In the genomic region with DNA sequence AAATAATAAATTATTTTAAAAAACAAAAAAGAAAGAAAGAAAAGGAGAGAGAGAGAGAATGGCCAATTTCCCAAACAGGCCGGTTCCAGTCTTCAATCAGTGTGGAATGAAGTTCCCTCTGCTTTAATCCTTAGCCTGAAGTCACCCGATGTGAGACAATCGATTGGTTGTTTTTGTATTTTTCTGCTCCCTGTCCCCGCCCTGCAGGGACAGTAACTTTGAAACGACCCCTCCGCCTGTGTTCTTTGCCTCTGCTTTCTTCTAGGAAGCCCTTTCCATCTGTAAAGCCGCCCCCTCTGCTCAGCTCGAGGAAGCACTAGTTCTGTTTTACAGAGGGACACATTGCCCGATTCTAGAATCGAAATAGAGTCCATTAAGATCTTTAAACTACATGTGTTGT, we compare ENCODE assay signal across 25 cellular contexts. TPM values are rescaled to one million over a fixed set of nuclear protein-coding genes. Genes with fewer than 3 reads are reported as not detected.
DNase-seq lines count a peak whose midpoint lies in the region; ATAC-seq and TF ChIP-seq lines count a peak whose summit lies in the region.
"Had no signal": no experiment of that assay in that cellular context is flagged by ENCODE, and none has a peak within 500 bp of the region (broad histone marks: within the 10 kb centered on the region; RNA-seq: fewer than 3 reads in every experiment).

No MANE protein-coding gene starts in this region.

- H3K27me3 Mint-ChIP-seq in activated CD8-positive, alpha-beta T cell treated with anti-CD3 and anti-CD28 coated beads for 36 hours: peaks cover 12% of the 10 kb centered on the region
- peaks cover 5% of the 10 kb centered on the region for H3K27me3 Mint-ChIP-seq in activated CD8-positive, alpha-beta T cell treated with anti-CD3 and anti-CD28 coated beads, Interleukin-2, amount 10 ng/mL, durations not matched to agents 7 days and 5 days (ENCODE audit: low read depth)
- peaks cover 26% of the 10 kb centered on the region for H3K27me3 Mint-ChIP-seq in activated naive CD8-positive, alpha-beta T cell treated with anti-CD3 and anti-CD28 coated beads for 36 hours

- H2AFZ ChIP-seq in GM23248 (no peak overlapping the region), osteoblast (ENCODE audit: low read length) (no peak overlapping the region)

- intact Hi-C loops in activated CD8-positive, alpha-beta T cell treated with anti-CD3 and anti-CD28 coated beads for 36 hours (cut with micrococcal nuclease): loop anchor here (5.0 kb wide), 2 partner anchors 449 to 549 kb away; no protein-coding TSS in a partner anchor

- no peaks in the 10 kb centered on the region for H3K4me1 Mint-ChIP-seq in activated CD8-positive, alpha-beta T cell treated with anti-CD3 and anti-CD28 coated beads for 36 hours (ENCODE audit: low read depth)
- no peaks in the 10 kb centered on the region for H3K4me1 Mint-ChIP-seq in activated CD8-positive, alpha-beta T cell treated with anti-CD3 and anti-CD28 coated beads, Interleukin-2, amount 10 ng/mL, durations not matched to agents 7 days and 5 days (ENCODE audit: low read depth)
- no peaks in the 10 kb centered on the region for H3K4me1 Mint-ChIP-seq in activated naive CD8-positive, alpha-beta T cell treated with anti-CD3 and anti-CD28 coated beads for 36 hours

- no peak for TF ChIP-seq CTCF in activated CD8-positive, alpha-beta T cell treated with anti-CD3 and anti-CD28 coated beads for 36 hours (IDR thresholded peaks at IDR 0.05)
- TF ChIP-seq CTCF in osteoblast (IDR thresholded peaks at IDR 0.05; ENCODE audit: extremely low read depth, low read depth, low read length): no peak

- ATAC-seq in activated CD8-positive, alpha-beta T cell treated with anti-CD3 and anti-CD28 coated beads for 36 hours: no peak
- no peak for ATAC-seq in activated CD8-positive, alpha-beta T cell treated with anti-CD3 and anti-CD28 coated beads, Interleukin-2, amount 10 ng/mL, durations not matched to agents 7 days and 5 days
- ATAC-seq in HG03521 (IDR thresholded peaks at IDR 0.05; ENCODE audit: unreplicated experiment): no peak

- CTCF ChIA-PET in activated CD8-positive, alpha-beta T cell treated with anti-CD3 and anti-CD28 coated beads for 36 hours (lab: Charles Lee): interaction anchor here (1.1 kb wide), 1 partner anchor 8 kb away, joined by 3 read pairs; no protein-coding TSS in a partner anchor
- CTCF ChIA-PET in activated CD8-positive, alpha-beta T cell treated with anti-CD3 and anti-CD28 coated beads, Interleukin-2, amount 10 ng/mL, durations not matched to agents 7 days and 5 days (lab: Charles Lee): no interaction called here

- no peak overlapping the region for H3K9ac ChIP-seq in GM23248
- no peak overlapping the region for H3K9ac ChIP-seq in adipocyte (ENCODE audit: low read length)

- peaks cover 2% of the 10 kb centered on the region for H3K9me3 Mint-ChIP-seq in activated CD8-positive, alpha-beta T cell treated with anti-CD3 and anti-CD28 coated beads for 36 hours
- no peaks in the 10 kb centered on the region for H3K9me3 Mint-ChIP-seq in activated CD8-positive, alpha-beta T cell treated with anti-CD3 and anti-CD28 coated beads, Interleukin-2, amount 10 ng/mL, durations not matched to agents 7 days and 5 days (ENCODE audit: insufficient read depth)
- H3K9me3 Mint-ChIP-seq in activated naive CD8-positive, alpha-beta T cell treated with anti-CD3 and anti-CD28 coated beads for 36 hours: no peaks in the 10 kb centered on the region
- H3K9me3 Mint-ChIP-seq: H9, IgD-negative memory B cell had no signal

- WGBS in GM23248 (ENCODE audit: low coverage in 1 of 2, low lambda C conversion rate in 2 of 2, missing lambda C conversion rate in 2 of 2), 2 experiments: 4% methylated on average over 10 of the region's 10 CpGs

- H4K20me1 ChIP-seq in GM23248 (ENCODE audit: insufficient read depth) (no peaks in the 10 kb centered on the region), osteoblast (ENCODE audit: insufficient read depth, low read length) (no peaks in the 10 kb centered on the region)

- H3K9me3 ChIP-seq in GM23248 (ENCODE audit: low read depth): no peaks in the 10 kb centered on the region
- H3K9me3 ChIP-seq in adipocyte (ENCODE audit: control insufficient read depth, low read length): peaks cover 10% of the 10 kb centered on the region
- H3K9me3 ChIP-seq in osteoblast (ENCODE audit: low read depth, low read length): peaks cover 9% of the 10 kb centered on the region
- H3K9me3 ChIP-seq: Peyer's patch had no signal

- POLR2A ChIA-PET in activated CD8-positive, alpha-beta T cell treated with anti-CD3 and anti-CD28 coated beads for 36 hours (lab: Charles Lee): no interaction called here
- POLR2A ChIA-PET in activated CD8-positive, alpha-beta T cell treated with anti-CD3 and anti-CD28 coated beads, Interleukin-2, amount 10 ng/mL, durations not matched to agents 7 days and 5 days (lab: Charles Lee): no interaction called here

- no peaks in the 10 kb centered on the region for H3K36me3 ChIP-seq in GM23248 (ENCODE audit: low read depth)
- H3K36me3 ChIP-seq in adipocyte (ENCODE audit: control insufficient read depth, insufficient read depth, low read length, severe bottlenecking): no peaks in the 10 kb centered on the region
- H3K36me3 ChIP-seq in osteoblast (ENCODE audit: insufficient read depth, low read length): no peaks in the 10 kb centered on the region
- H3K36me3 ChIP-seq: BE2C, Peyer's patch had no signal

- H3K79me2 ChIP-seq in GM23248 (ENCODE audit: insufficient read depth) (no peaks in the 10 kb centered on the region), osteoblast (ENCODE audit: insufficient read depth, low read length) (no peaks in the 10 kb centered on the region)

- H3K27ac ChIP-seq in GM23248 (no peak overlapping the region), osteoblast (ENCODE audit: low read depth, low read length) (no peak overlapping the region)
- H3K27ac ChIP-seq: 22Rv1, Peyer's patch, SK-N-MC had no signal

- no peaks in the 10 kb centered on the region for H3F3A ChIP-seq in GM23248 (ENCODE audit: insufficient read depth)

- DNase-seq in activated CD8-positive, alpha-beta T cell treated with anti-CD3 and anti-CD28 coated beads for 36 hours: no peak
- no peak for DNase-seq in activated CD8-positive, alpha-beta T cell treated with anti-CD3 and anti-CD28 coated beads, Interleukin-2, amount 10 ng/mL, durations not matched to agents 7 days and 5 days
- peak; percentile 7 for DNase-seq in GM23248
- DNase-seq in adipocyte (ENCODE audit: low read depth): peak; percentile 11
- DNase-seq in osteoblast (ENCODE audit: insufficient read length, low spot score, missing footprints): peak; percentile 60
- DNase-seq in activated naive CD8-positive, alpha-beta T cell treated with anti-CD3 and anti-CD28 coated beads for 36 hours: no peak
- no peak for DNase-seq in T-helper 1 cell
- DNase-seq: BE2C, H9, HFFc6, NCI-H1048, NCI-H1417 treated with DMSO at 0.1 percent for 48 hours, NCI-H1694 treated with DMSO at 0.1 percent for 48 hours, NCI-H2081, NCI-H2227 treated with DMSO at 0.1 percent for 48 hours, NCI-H69, Peyer's patch, SIG-M5 had no signal

- in situ Hi-C loops in GM23248 (cut with MboI): loop anchor here (5.0 kb wide), 1 partner anchor 444 kb away; no protein-coding TSS in a partner anchor

- no peak overlapping the region for H3K4me3 ChIP-seq in GM23248
- H3K4me3 ChIP-seq in adipocyte (ENCODE audit: low read length): no peak overlapping the region
- no peak overlapping the region for H3K4me3 ChIP-seq in osteoblast (ENCODE audit: insufficient read depth, low read length)
- H3K4me3 ChIP-seq: Peyer's patch, SK-N-MC had no signal

- H3K27me3 ChIP-seq in GM23248 (replicated peaks; ENCODE audit: insufficient read depth): peaks cover 38% of the 10 kb centered on the region
- H3K27me3 ChIP-seq in adipocyte (replicated peaks; ENCODE audit: control insufficient read depth, insufficient read depth, low read length): peaks cover 72% of the 10 kb centered on the region
- peaks cover 40% of the 10 kb centered on the region for H3K27me3 ChIP-seq in osteoblast (ENCODE audit: insufficient read depth, low read length)
- H3K27me3 ChIP-seq: Peyer's patch had no signal

- H3K9me2 ChIP-seq in GM23248 (ENCODE audit: insufficient read depth): no peaks in the 10 kb centered on the region

- no peaks in the 10 kb centered on the region for H3K4me1 ChIP-seq in GM23248 (ENCODE audit: insufficient read depth)
- no peaks in the 10 kb centered on the region for H3K4me1 ChIP-seq in adipocyte (ENCODE audit: control insufficient read depth, insufficient read depth, low read length)
- H3K4me1 ChIP-seq in osteoblast (ENCODE audit: insufficient read depth, low read length): no peaks in the 10 kb centered on the region
- H3K4me1 ChIP-seq: BE2C had no signal

- H3K27ac Mint-ChIP-seq in activated CD8-positive, alpha-beta T cell treated with anti-CD3 and anti-CD28 coated beads for 36 hours: peak overlapping the region; percentile 43
- H3K27ac Mint-ChIP-seq in activated CD8-positive, alpha-beta T cell treated with anti-CD3 and anti-CD28 coated beads, Interleukin-2, amount 10 ng/mL, durations not matched to agents 7 days and 5 days: no peak overlapping the region
- no peak overlapping the region for H3K27ac Mint-ChIP-seq in activated naive CD8-positive, alpha-beta T cell treated with anti-CD3 and anti-CD28 coated beads for 36 hours
- H3K27ac Mint-ChIP-seq: HFFc6, IgD-negative memory B cell had no signal

- no peak overlapping the region for H3K4me2 ChIP-seq in GM23248 (ENCODE audit: unreplicated experiment)
- no peak overlapping the region for H3K4me2 ChIP-seq in osteoblast (ENCODE audit: insufficient read depth, low read length)

- no peak overlapping the region for H3K4me3 Mint-ChIP-seq in activated CD8-positive, alpha-beta T cell treated with anti-CD3 and anti-CD28 coated beads for 36 hours
- no peak overlapping the region for H3K4me3 Mint-ChIP-seq in activated CD8-positive, alpha-beta T cell treated with anti-CD3 and anti-CD28 coated beads, Interleukin-2, amount 10 ng/mL, durations not matched to agents 7 days and 5 days
- H3K4me3 Mint-ChIP-seq in activated naive CD8-positive, alpha-beta T cell treated with anti-CD3 and anti-CD28 coated beads for 36 hours: no peak overlapping the region
- H3K4me3 Mint-ChIP-seq: H9, HFFc6 had no signal

- H3K36me3 Mint-ChIP-seq in activated CD8-positive, alpha-beta T cell treated with anti-CD3 and anti-CD28 coated beads for 36 hours (ENCODE audit: low read depth): no peaks in the 10 kb centered on the region
- no peaks in the 10 kb centered on the region for H3K36me3 Mint-ChIP-seq in activated CD8-positive, alpha-beta T cell treated with anti-CD3 and anti-CD28 coated beads, Interleukin-2, amount 10 ng/mL, durations not matched to agents 7 days and 5 days (ENCODE audit: low read depth)
- H3K36me3 Mint-ChIP-seq in activated naive CD8-positive, alpha-beta T cell treated with anti-CD3 and anti-CD28 coated beads for 36 hours: no peaks in the 10 kb centered on the region

RNA-seq across cellular contexts. Expression of gene FOXL3, which starts 33.4 kb away (rescaled TPM):
- total RNA-seq in activated CD8-positive, alpha-beta T cell treated with anti-CD3 and anti-CD28 coated beads for 36 hours: not detected
- not detected for total RNA-seq in activated CD8-positive, alpha-beta T cell treated with anti-CD3 and anti-CD28 coated beads, Interleukin-2, amount 10 ng/mL, durations not matched to agents 7 days and 5 days
- not detected in 2 replicates for total RNA-seq in GM23248 (2014; rRNA removed; shearing (Covaris generic))
- not detected in 2 replicates for polyA plus RNA-seq in GM23248 (2016; fragmentation: Nextera tagmentation; extraction: Ambion mirVana)
- total RNA-seq in osteoblast: not detected in 2 replicates
- total RNA-seq in activated naive CD8-positive, alpha-beta T cell treated with anti-CD3 and anti-CD28 coated beads for 36 hours: not detected
- total RNA-seq: G401, H9, HFFc6, NCI-H460, OCI-LY7, Peyer's patch had no signal
- polyA plus RNA-seq: IgD-negative memory B cell had no signal

Comparison
In these comparisons a context has a peak if more than half of its experiments do, and no peak if none do; other contexts are left out.
1. DNase-seq: peak in GM23248 (single experiment), adipocyte (single experiment) and osteoblast (single experiment); none in activated CD8-positive, alpha-beta T cell treated with anti-CD3 and anti-CD28 coated beads for 36 hours (single experiment), activated CD8-positive, alpha-beta T cell treated with anti-CD3 and anti-CD28 coated beads, Interleukin-2, amount 10 ng/mL, durations not matched to agents 7 days and 5 days (single experiment), activated naive CD8-positive, alpha-beta T cell treated with anti-CD3 and anti-CD28 coated beads for 36 hours (single experiment) and T-helper 1 cell (0 of 5).